Comparison of ENCODE assay signal across 11 cellular contexts in genomic region chr3:134291300-134292254, GRCh38. TPM values are rescaled to one million over a fixed set of nuclear protein-coding genes. Genes with fewer than 3 reads are reported as not detected.
DNase-seq lines count a peak whose midpoint lies in the region; ATAC-seq, FAIRE-seq and TF ChIP-seq lines count a peak whose summit lies in the region.
"Had no signal": no experiment of that assay in that cellular context is flagged by ENCODE, and none has a peak within 500 bp of the region (broad histone marks: within the 10 kb centered on the region; RNA-seq: fewer than 3 reads in every experiment).

No MANE protein-coding gene starts in this region.

- H3K27me3 ChIP-seq in IMR-90 (ENCODE audit: control insufficient read depth, insufficient read depth, low read length) (no peaks in the 10 kb centered on the region), HepG2 (ENCODE audit: control insufficient read depth in 1 of 2, insufficient read depth in 2 of 2, low read length in 2 of 2) (no peaks in the 10 kb centered on the region; a peak in 1 of 5 replicates), tibial artery (no peaks in the 10 kb centered on the region)
- no peaks in the 10 kb centered on the region for H3K27me3 ChIP-seq in CD8-positive, alpha-beta memory T cell (ENCODE audit: insufficient read depth, low read length, poor library complexity, severe bottlenecking)

- intact Hi-C loops in IMR-90 (cut with micrococcal nuclease) (no loop called here), HepG2 (cut with micrococcal nuclease; ENCODE audit: unreplicated experiment) (no loop called here), tibial artery (cut with DNase I; ENCODE audit: low total_unique reads) (no loop called here)

- H3K36me3 ChIP-seq in IMR-90 (ENCODE audit: control insufficient read depth, insufficient read depth, low read length) (no peaks in the 10 kb centered on the region), HepG2 (replicated peaks in 1 of 2; ENCODE audit: control insufficient read depth in 1 of 2, insufficient read depth in 2 of 2, low read length in 2 of 2) (no peaks in the 10 kb centered on the region), tibial artery (no peaks in the 10 kb centered on the region)
- no peaks in the 10 kb centered on the region for H3K36me3 ChIP-seq in CD8-positive, alpha-beta memory T cell (ENCODE audit: insufficient read depth, low read length)

- H2BK120ac ChIP-seq in IMR-90 (ENCODE audit: low read depth, low read length), result peak overlapping the region; percentile 12

- H3K18ac ChIP-seq in IMR-90 (ENCODE audit: low read depth, low read length), result peak overlapping the region; percentile 64

- TF ChIP-seq POLR2A in IMR-90 (IDR thresholded peaks at IDR 0.05; ENCODE audit: low read depth, low read length) (no peak), HepG2 (IDR thresholded peaks at IDR 0.05; ENCODE audit: insufficient read depth in 1 of 2, low read depth in 2 of 2, low read length in 2 of 2) (no peak)

- peak overlapping the region; percentile 11 for H2BK20ac ChIP-seq in IMR-90 (ENCODE audit: low read depth, low read length)

- POLR2A ChIA-PET in IMR-90 (lab: Charles Lee; ENCODE audit: unreplicated experiment) (no interaction called here), HepG2 (lab: Yijun Ruan, JAX) (no interaction called here)
- POLR2A ChIA-PET in CD8-positive, alpha-beta memory T cell (lab: Charles Lee), result no interaction called here

- TF ChIP-seq CTCF in IMR-90 (conservative IDR thresholded peaks at IDR 0.05; ENCODE audit: low read depth, low read length), result no peak
- no peak for TF ChIP-seq CTCF in brain (conservative IDR thresholded peaks at IDR 0.05)
- TF ChIP-seq CTCF in HepG2 (CRISPR knock-in tag; IDR thresholded peaks at IDR 0.05), result no peak
- TF ChIP-seq CTCF in tibial artery (IDR thresholded peaks at IDR 0.05), result no peak

- ATAC-seq in IMR-90 (ENCODE audit: low read depth) (peak; percentile 86), HepG2 (no peak), HG03196 (IDR thresholded peaks at IDR 0.05; ENCODE audit: unreplicated experiment) (no peak)
- no peak for ATAC-seq in activated naive CD8-positive, alpha-beta T cell treated with anti-CD3 and anti-CD28 coated beads, Interleukin-2, amount 50 U/mL, for 24 hours

- TF ChIP-seq EP300 in HepG2 (IDR thresholded peaks at IDR 0.05; ENCODE audit: low read depth in 2 of 2, low read length in 2 of 2) (no peak), HepG2 (CRISPR knock-in tag; IDR thresholded peaks at IDR 0.05; ENCODE audit: borderline replicate concordance) (no peak)

- H4K8ac ChIP-seq in IMR-90 (ENCODE audit: low read depth in 2 of 2, low read length in 2 of 2), result peak overlapping the region; percentile 15 to 68; a peak in 3 of 4 replicates

- no peaks in the 10 kb centered on the region for H3K36me3 Mint-ChIP-seq in brain
- H3K36me3 Mint-ChIP-seq in CD8-positive, alpha-beta memory T cell, result no peaks in the 10 kb centered on the region
- H3K36me3 Mint-ChIP-seq in activated naive CD8-positive, alpha-beta T cell treated with anti-CD3 and anti-CD28 coated beads, Interleukin-2, amount 50 U/mL, for 24 hours (ENCODE audit: low read depth), result no peaks in the 10 kb centered on the region

- BruUV-seq in IMR-90 (replicated peaks; lab: Mats Ljungman, UMichigan) (no TSS peak), HepG2 (replicated peaks; lab: Mats Ljungman, UMichigan) (no TSS peak)

- H2AK5ac ChIP-seq in IMR-90 (ENCODE audit: low read depth, low read length), result peak overlapping the region; percentile 5; the same call in 1 of the 2 replicates

- H3K9me3 ChIP-seq in IMR-90 (ENCODE audit: control insufficient read depth, insufficient read depth, low read length) (no peaks in the 10 kb centered on the region), HepG2 (ENCODE audit: low read length) (peaks cover 3% of the 10 kb centered on the region; the same call in 1 of the 2 replicates), tibial artery (no peaks in the 10 kb centered on the region)
- no peaks in the 10 kb centered on the region for H3K9me3 ChIP-seq in CD8-positive, alpha-beta memory T cell (ENCODE audit: low read length)

- peaks cover 9% of the 10 kb centered on the region for H3K4me1 Mint-ChIP-seq in brain
- H3K4me1 Mint-ChIP-seq in CD8-positive, alpha-beta memory T cell, result no peaks in the 10 kb centered on the region
- H3K4me1 Mint-ChIP-seq in activated naive CD8-positive, alpha-beta T cell treated with anti-CD3 and anti-CD28 coated beads, Interleukin-2, amount 50 U/mL, for 24 hours, result peaks cover 9% of the 10 kb centered on the region
- H3K4me1 Mint-ChIP-seq: activated CD4-positive, alpha-beta memory T cell treated with anti-CD3 and anti-CD28 coated beads, Interleukin-2, amount 10 ng/mL, durations not matched to agents 7 days and 5 days had no signal

- peak overlapping the region; percentile 6; the same call in 1 of the 2 replicates for H3K23ac ChIP-seq in IMR-90 (ENCODE audit: low read depth, low read length)

- no peaks in the 10 kb centered on the region for H3K79me2 ChIP-seq in HepG2 (ENCODE audit: insufficient read depth, low read length)

- H3K27ac Mint-ChIP-seq in brain, result peak overlapping the region in 4 of 5 experiments; percentile 13 to 80 (median 64)
- no peak overlapping the region for H3K27ac Mint-ChIP-seq in CD8-positive, alpha-beta memory T cell
- no peak overlapping the region for H3K27ac Mint-ChIP-seq in activated naive CD8-positive, alpha-beta T cell treated with anti-CD3 and anti-CD28 coated beads, Interleukin-2, amount 50 U/mL, for 24 hours
- H3K27ac Mint-ChIP-seq: activated CD4-positive, alpha-beta memory T cell treated with anti-CD3 and anti-CD28 coated beads, Interleukin-2, amount 10 ng/mL, durations not matched to agents 7 days and 5 days had no signal

- peak; percentile 81 for DNase-seq in IMR-90
- DNase-seq in HepG2 (ENCODE audit: low spot score), result no peak
- peak; percentile 87 to 94 for DNase-seq in tibial artery
- DNase-seq in CD8-positive, alpha-beta memory T cell, result no peak
- no peak for DNase-seq in activated naive CD8-positive, alpha-beta T cell treated with anti-CD3 and anti-CD28 coated beads, Interleukin-2, amount 50 U/mL, for 24 hours
- DNase-seq in NOMO-1 treated with DMSO at 0.1 percent for 48 hours (lab: John Stamatoyannopoulos, UW; ENCODE audit: unreplicated experiment), result no peak
- DNase-seq: activated CD4-positive, alpha-beta memory T cell treated with anti-CD3 and anti-CD28 coated beads, Interleukin-2, amount 10 ng/mL, durations not matched to agents 7 days and 5 days; NCI-H510A treated with DMSO at 0.1 percent for 48 hours; posterior cingulate gyrus had no signal

- dilution Hi-C loops in IMR-90 (cut with HindIII; ENCODE audit: low sequenced_read_pairs, unreplicated experiment), result no loop called here

- peaks cover 8% of the 10 kb centered on the region for H3K9me1 ChIP-seq in IMR-90 (ENCODE audit: insufficient read depth, low read length)

- H2BK15ac ChIP-seq in IMR-90 (ENCODE audit: low read depth, low read length), result peak overlapping the region; percentile 19; the same call in 1 of the 3 replicates

- H3K56ac ChIP-seq in IMR-90 (ENCODE audit: extremely low read depth, insufficient read depth, low read length), result no peak overlapping the region

- H3K4me3 Mint-ChIP-seq in brain, result no peak overlapping the region
- no peak overlapping the region for H3K4me3 Mint-ChIP-seq in CD8-positive, alpha-beta memory T cell
- no peak overlapping the region for H3K4me3 Mint-ChIP-seq in activated naive CD8-positive, alpha-beta T cell treated with anti-CD3 and anti-CD28 coated beads, Interleukin-2, amount 50 U/mL, for 24 hours
- H3K4me3 Mint-ChIP-seq: activated CD4-positive, alpha-beta memory T cell treated with anti-CD3 and anti-CD28 coated beads, Interleukin-2, amount 10 ng/mL, durations not matched to agents 7 days and 5 days had no signal

- H3K4ac ChIP-seq in IMR-90 (ENCODE audit: low read depth, low read length), result peak overlapping the region; percentile 36

- in situ Hi-C loops in IMR-90 (cut with MboI; ENCODE audit: low sequenced_read_pairs), result no loop called here
- in situ Hi-C loops in HepG2 (cut with HindIII; ENCODE audit: extremely low pct_ligation_motif_present, low pct_unique_long_range_greater_than_20kb), result no loop called here

- peak overlapping the region; percentile 81; the same call in 1 of the 2 replicates for H3K27ac ChIP-seq in IMR-90 (ENCODE audit: insufficient read depth, low read length)
- no peak overlapping the region for H3K27ac ChIP-seq in HepG2 (ENCODE audit: extremely low read length, insufficient read depth, low read length)
- H3K27ac ChIP-seq in tibial artery, result peak overlapping the region; percentile 32 to 57
- no peak overlapping the region for H3K27ac ChIP-seq in CD8-positive, alpha-beta memory T cell (ENCODE audit: low read depth, low read length)

- H4K5ac ChIP-seq in IMR-90 (ENCODE audit: low read depth, low read length), result peak overlapping the region; percentile 65

- H3K4me3 ChIP-seq in IMR-90 (ENCODE audit: insufficient read depth, low read depth, low read length), result no peak overlapping the region
- H3K4me3 ChIP-seq in HepG2 (replicated peaks in 1 of 3; ENCODE audit: insufficient read depth in 1 of 3, low read depth in 2 of 3, low read length in 3 of 3), result no peak overlapping the region
- H3K4me3 ChIP-seq in tibial artery, result no peak overlapping the region
- no peak overlapping the region for H3K4me3 ChIP-seq in CD8-positive, alpha-beta memory T cell (ENCODE audit: low read length)

- no CpG with 5 or more reads among the region's 4 CpGs for WGBS in IMR-90 (ENCODE audit: extremely low coverage in 2 of 2, insufficient read length in 1 of 2), 2 experiments
- 1% methylated on average over 3 of the region's 4 CpGs for WGBS in HepG2 (ENCODE audit: low lambda C conversion rate)

- H3K9ac ChIP-seq in IMR-90 (ENCODE audit: low read depth, low read length) (no peak overlapping the region; the same call in 1 of the 2 replicates), HepG2 (ENCODE audit: insufficient read depth, low read depth, low read length) (no peak overlapping the region)

- peak overlapping the region; percentile 1 for H4K91ac ChIP-seq in IMR-90 (ENCODE audit: insufficient read depth, low read depth, low read length)

- H3K9me3 Mint-ChIP-seq in brain, result peaks cover 0 to 7% (median 6%) of the 10 kb centered on the region in 5 experiments
- no peaks in the 10 kb centered on the region for H3K9me3 Mint-ChIP-seq in CD8-positive, alpha-beta memory T cell
- H3K9me3 Mint-ChIP-seq in activated naive CD8-positive, alpha-beta T cell treated with anti-CD3 and anti-CD28 coated beads, Interleukin-2, amount 50 U/mL, for 24 hours, result peaks cover 5% of the 10 kb centered on the region

- H3K14ac ChIP-seq in IMR-90 (replicated peaks; ENCODE audit: low read depth, low read length), result peak overlapping the region; percentile 43; the same call in 1 of the 2 replicates

- CTCF ChIA-PET in IMR-90 (lab: Yijun Ruan, JAX), result no interaction called here
- CTCF ChIA-PET in HepG2 (lab: Yijun Ruan, JAX; ENCODE audit: low intra/inter-chr PET ratio, low total read pairs), result no interaction called here
- CTCF ChIA-PET in CD8-positive, alpha-beta memory T cell (lab: Charles Lee), result no interaction called here

- H2AFZ ChIP-seq in IMR-90 (replicated peaks; ENCODE audit: low read length, poor library complexity) (peak overlapping the region; percentile 64), HepG2 (ENCODE audit: low read length) (no peak overlapping the region)

- H3K4me2 ChIP-seq in IMR-90 (ENCODE audit: low read depth, low read length), result no peak overlapping the region
- no peak overlapping the region for H3K4me2 ChIP-seq in HepG2 (ENCODE audit: low read depth, low read length)

- no peaks in the 10 kb centered on the region for H3K79me1 ChIP-seq in IMR-90 (ENCODE audit: low read depth in 1 of 2, low read length in 2 of 2)

- H2AK9ac ChIP-seq in IMR-90 (replicated peaks; ENCODE audit: low read depth, low read length, poor library complexity), result no peak overlapping the region

- FAIRE-seq in HepG2 (lab: Jason Lieb, UNC), result no peak

- H3K27me3 Mint-ChIP-seq in brain, result no peaks in the 10 kb centered on the region
- H3K27me3 Mint-ChIP-seq in CD8-positive, alpha-beta memory T cell, result peaks cover 3 to 11% of the 10 kb centered on the region in 2 donors
- peaks cover 43% of the 10 kb centered on the region for H3K27me3 Mint-ChIP-seq in activated naive CD8-positive, alpha-beta T cell treated with anti-CD3 and anti-CD28 coated beads, Interleukin-2, amount 50 U/mL, for 24 hours

- no peak for TF ChIP-seq RAD21 in IMR-90 (IDR thresholded peaks at IDR 0.05; ENCODE audit: low read length)
- TF ChIP-seq RAD21 in HepG2 (CRISPR knock-in tag; IDR thresholded peaks at IDR 0.05), result no peak

- no peak overlapping the region for H2BK5ac ChIP-seq in IMR-90 (ENCODE audit: low read depth, low read length, poor library complexity, severe bottlenecking)

- no peaks in the 10 kb centered on the region for H4K20me1 ChIP-seq in IMR-90 (ENCODE audit: insufficient read depth, low read length)
- no peaks in the 10 kb centered on the region for H4K20me1 ChIP-seq in HepG2 (ENCODE audit: insufficient read depth, low read length)

- H3K4me1 ChIP-seq in IMR-90 (ENCODE audit: control insufficient read depth, insufficient read depth, low read length) (peaks cover 8% of the 10 kb centered on the region), HepG2 (ENCODE audit: insufficient read depth, low read length) (no peaks in the 10 kb centered on the region), tibial artery (peaks cover 0 to 14% (median 10%) of the 10 kb centered on the region in 4 donors)
- H3K4me1 ChIP-seq in CD8-positive, alpha-beta memory T cell (ENCODE audit: insufficient read depth, low read length), result peaks cover 17% of the 10 kb centered on the region

RNA-seq across cellular contexts. Expression of gene RYK, which starts 40.9 kb away (rescaled TPM):
- total RNA-seq in IMR-90 (2012; rRNA removed) (106 TPM in 2 replicates), HepG2 (2016; rRNA removed; fragmentation: Illumina TruSeq; extraction: Trizol) (58.7 and 66.2 TPM in 2 replicates)
- polyA plus RNA-seq in IMR-90 (2012; rRNA removed) (35.0 and 42.4 TPM in 2 replicates), brain (ENCODE audit: insufficient read depth, low read depth, low replicate concordance) (19.7 TPM), HepG2 (2011; rRNA removed) (30.8 and 35.0 TPM in 2 replicates)
- 12.1 and 16.0 TPM in 2 replicates for polyA plus RNA-seq in IMR-90 (2012; cell fraction: cytosol; rRNA removed)
- polyA plus RNA-seq in IMR-90 (2012; cell fraction: nucleus; rRNA removed; ENCODE audit: low replicate concordance), result 16.5 and 76.9 TPM in 2 replicates
- total RNA-seq in HepG2 (2016; cell fraction: cytosol; rRNA removed; fragmentation: Illumina TruSeq; extraction: Trizol; ENCODE audit: low read depth), result 78.1 and 78.2 TPM in 2 replicates
- total RNA-seq in HepG2 (2016; cell fraction: insoluble cytoplasmic fraction; rRNA removed; fragmentation: Illumina TruSeq; extraction: Trizol), result 52.1 and 70.0 TPM in 2 replicates
- 77.4 and 91.4 TPM in 2 replicates for total RNA-seq in HepG2 (2016; cell fraction: membrane; rRNA removed; fragmentation: Illumina TruSeq; extraction: Trizol)
- 66.9 and 80.4 TPM in 2 replicates for total RNA-seq in HepG2 (2016; cell fraction: nucleus; rRNA removed; fragmentation: Illumina TruSeq; extraction: Trizol)
- 16.0 and 20.5 TPM in 2 replicates for polyA plus RNA-seq in HepG2 (2011; cell fraction: cytosol; rRNA removed)
- polyA plus RNA-seq in HepG2 (2011; cell fraction: nucleus; rRNA removed), result 30.8 and 37.4 TPM in 2 replicates
- 29.3 and 30.2 TPM in 2 replicates for polyA plus RNA-seq in HepG2 (2012)
- polyA plus RNA-seq in HepG2 (2016; cell fraction: cytosol; fragmentation: Illumina TruSeq; extraction: Trizol; ENCODE audit: low read depth), result 19.2 and 19.8 TPM in 2 replicates
- polyA plus RNA-seq in HepG2 (2016; cell fraction: insoluble cytoplasmic fraction; fragmentation: Illumina TruSeq; extraction: Trizol; ENCODE audit: low read depth), result 56.6 and 58.1 TPM in 2 replicates
- polyA plus RNA-seq in HepG2 (2016; cell fraction: membrane; fragmentation: Illumina TruSeq; extraction: Trizol; ENCODE audit: low read depth), result 49.6 and 56.3 TPM in 2 replicates
- polyA plus RNA-seq in HepG2 (2016; cell fraction: nucleus; fragmentation: Illumina TruSeq; extraction: Trizol; ENCODE audit: insufficient read depth, low read depth), result 75.7 and 79.3 TPM in 2 replicates
- 40.1 and 68.9 TPM in 2 replicates for polyA minus RNA-seq in HepG2 (2011; rRNA and poly(A)+ RNA removed; ENCODE audit: low replicate concordance)
- 17.1 and 17.7 TPM in 2 replicates for polyA minus RNA-seq in HepG2 (2011; cell fraction: cytosol; rRNA and poly(A)+ RNA removed)
- 93.1 and 104 TPM in 2 replicates for polyA minus RNA-seq in HepG2 (2011; cell fraction: nucleus; rRNA and poly(A)+ RNA removed)
- total RNA-seq in CD8-positive, alpha-beta memory T cell, result 10 to 100 TPM; 23.0 to 26.1 TPM
- 13.3 TPM for polyA plus RNA-seq in CD8-positive, alpha-beta memory T cell

Comparison
In these comparisons a context has a peak if more than half of its experiments do, and no peak if none do; other contexts are left out.
1. DNase-seq: peak in IMR-90 (single experiment) and tibial artery (2 of 2); none in HepG2 (single experiment), CD8-positive, alpha-beta memory T cell (0 of 5), activated naive CD8-positive, alpha-beta T cell treated with anti-CD3 and anti-CD28 coated beads, Interleukin-2, amount 50 U/mL, for 24 hours (single experiment) and NOMO-1 treated with DMSO at 0.1 percent for 48 hours (single experiment).
2. H3K27ac ChIP-seq: peak in IMR-90 (single experiment) and tibial artery (2 of 2); none in HepG2 (single experiment) and CD8-positive, alpha-beta memory T cell (single experiment).
3. H3K27ac Mint-ChIP-seq: peak in brain (4 of 5); none in CD8-positive, alpha-beta memory T cell (0 of 8) and activated naive CD8-positive, alpha-beta T cell treated with anti-CD3 and anti-CD28 coated beads, Interleukin-2, amount 50 U/mL, for 24 hours (single experiment).